ENCODE assay signal across 20 cellular contexts in the genomic region with DNA sequence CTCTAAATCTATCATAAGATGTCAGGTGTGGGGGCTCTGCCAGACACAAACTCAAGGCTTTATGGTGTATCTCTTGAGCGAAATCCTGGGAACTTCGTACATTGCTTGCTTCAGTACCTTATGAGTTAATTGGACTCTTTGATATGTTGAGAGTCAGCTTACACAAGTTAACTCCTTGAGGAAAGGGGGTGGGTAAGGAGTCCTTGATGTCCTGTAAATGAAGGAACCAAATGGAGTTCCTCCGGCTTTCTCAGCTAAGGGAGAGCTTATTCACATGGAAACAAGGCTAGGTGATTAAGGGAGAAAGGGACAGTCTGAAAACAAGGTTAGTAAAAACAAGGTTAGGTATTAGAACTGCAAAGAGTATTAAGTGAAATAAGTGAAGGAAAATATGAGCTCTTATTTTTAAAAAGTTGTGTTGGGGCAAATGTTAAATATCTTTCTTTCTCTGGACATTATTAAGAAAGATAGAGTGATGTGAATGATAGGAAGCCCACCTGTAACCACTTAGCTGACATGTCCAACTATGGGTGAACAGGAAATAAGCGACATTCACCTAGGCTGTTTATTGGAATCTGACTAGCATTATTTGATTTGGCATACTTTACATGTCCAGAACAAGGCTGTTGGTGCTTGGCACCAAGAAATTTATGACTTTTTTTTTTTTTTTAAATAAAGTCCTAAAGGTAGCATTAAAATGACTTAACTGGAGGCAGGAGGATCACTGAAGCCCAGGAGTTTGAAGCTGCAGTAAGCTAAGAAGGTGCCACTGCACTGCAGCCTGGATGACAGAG.
"Had no signal": no experiment of that assay in that cellular context is flagged by ENCODE, and none has a peak within 500 bp of the region (broad histone marks: within the 10 kb centered on the region; RNA-seq: fewer than 3 reads in every experiment).

No MANE protein-coding gene starts in this region.

- H3K4me3 Mint-ChIP-seq: activated CD4-positive, alpha-beta memory T cell treated with anti-CD3 and anti-CD28 coated beads, Interleukin-2, amount 10 ng/mL, durations not matched to agents 7 days and 5 days; activated CD8-positive, alpha-beta memory T cell treated with anti-CD3 and anti-CD28 coated beads, Interleukin-2, amount 10 ng/mL, durations not matched to agents 7 days and 5 days; activated naive CD8-positive, alpha-beta T cell treated with anti-CD3 and anti-CD28 coated beads for 36 hours; dendritic cell treated with granulocyte-macrophage colony-stimulating factor and Interleukin-4, amounts not matched to agents 40 ng/mL and 50 ng/mL, for 4 days; nephron; stimulated activated naive B cell treated with anti-CD40 and anti-IgM and Interleukin-4, amounts not matched to agents 10 μg/mL and 1 μg/mL and 100 μg/mL, for 72 hours had no signal

- H3K4me1 Mint-ChIP-seq: activated CD4-positive, alpha-beta memory T cell treated with anti-CD3 and anti-CD28 coated beads, Interleukin-2, amount 10 ng/mL, durations not matched to agents 7 days and 5 days; activated CD8-positive, alpha-beta memory T cell treated with anti-CD3 and anti-CD28 coated beads, Interleukin-2, amount 10 ng/mL, durations not matched to agents 7 days and 5 days; activated naive CD8-positive, alpha-beta T cell treated with anti-CD3 and anti-CD28 coated beads for 36 hours; stimulated activated naive B cell treated with anti-CD40 and anti-IgM and Interleukin-4, amounts not matched to agents 10 μg/mL and 1 μg/mL and 100 μg/mL, for 72 hours had no signal

- H3K27me3 Mint-ChIP-seq: activated CD4-positive, alpha-beta memory T cell treated with anti-CD3 and anti-CD28 coated beads, Interleukin-2, amount 10 ng/mL, durations not matched to agents 7 days and 5 days; activated CD8-positive, alpha-beta memory T cell treated with anti-CD3 and anti-CD28 coated beads, Interleukin-2, amount 10 ng/mL, durations not matched to agents 7 days and 5 days; activated naive CD8-positive, alpha-beta T cell treated with anti-CD3 and anti-CD28 coated beads for 36 hours; stimulated activated naive B cell treated with anti-CD40 and anti-IgM and Interleukin-4, amounts not matched to agents 10 μg/mL and 1 μg/mL and 100 μg/mL, for 72 hours had no signal

- H3K4me1 ChIP-seq: upper lobe of right lung had no signal

- H3K27ac ChIP-seq: cardiac muscle cell, foreskin keratinocyte, thoracic aorta, upper lobe of right lung had no signal

- H3K9me3 Mint-ChIP-seq: activated CD4-positive, alpha-beta memory T cell treated with anti-CD3 and anti-CD28 coated beads, Interleukin-2, amount 10 ng/mL, durations not matched to agents 7 days and 5 days; activated naive CD8-positive, alpha-beta T cell treated with anti-CD3 and anti-CD28 coated beads for 36 hours; dendritic cell treated with granulocyte-macrophage colony-stimulating factor and Interleukin-4, amounts not matched to agents 40 ng/mL and 50 ng/mL, for 4 days; nephron; stimulated activated naive B cell treated with anti-CD40 and anti-IgM and Interleukin-4, amounts not matched to agents 10 μg/mL and 1 μg/mL and 100 μg/mL, for 72 hours had no signal

- H3K9me3 ChIP-seq: thoracic aorta, upper lobe of right lung had no signal

- DNase-seq: activated CD4-positive, alpha-beta memory T cell treated with anti-CD3 and anti-CD28 coated beads, Interleukin-2, amount 10 ng/mL, durations not matched to agents 7 days and 5 days; activated CD4-positive, alpha-beta T cell treated with anti-CD3 and anti-CD28 coated beads for 4 hours; activated CD8-positive, alpha-beta memory T cell treated with anti-CD3 and anti-CD28 coated beads, Interleukin-2, amount 10 ng/mL, durations not matched to agents 7 days and 5 days; activated naive CD4-positive, alpha-beta T cell; activated naive CD8-positive, alpha-beta T cell treated with anti-CD3 and anti-CD28 coated beads for 36 hours; amniotic stem cell; effector memory CD4-positive, alpha-beta T cell; foreskin keratinocyte; glutamatergic neuron; hippocampal formation; occipital lobe; retina; stimulated activated naive B cell treated with anti-CD40 and anti-IgM and Interleukin-4, amounts not matched to agents 10 μg/mL and 1 μg/mL and 100 μg/mL, for 72 hours; T-helper 2 cell; upper lobe of right lung had no signal

- H3K27ac Mint-ChIP-seq: activated CD4-positive, alpha-beta memory T cell treated with anti-CD3 and anti-CD28 coated beads, Interleukin-2, amount 10 ng/mL, durations not matched to agents 7 days and 5 days; activated CD8-positive, alpha-beta memory T cell treated with anti-CD3 and anti-CD28 coated beads, Interleukin-2, amount 10 ng/mL, durations not matched to agents 7 days and 5 days; activated naive CD8-positive, alpha-beta T cell treated with anti-CD3 and anti-CD28 coated beads for 36 hours; dendritic cell treated with granulocyte-macrophage colony-stimulating factor and Interleukin-4, amounts not matched to agents 40 ng/mL and 50 ng/mL, for 4 days had no signal

- ATAC-seq: activated CD8-positive, alpha-beta memory T cell treated with anti-CD3 and anti-CD28 coated beads, Interleukin-2, amount 10 ng/mL, durations not matched to agents 7 days and 5 days; foreskin keratinocyte; stimulated activated naive B cell treated with anti-CD40 and anti-IgM and Interleukin-4, amounts not matched to agents 10 μg/mL and 1 μg/mL and 100 μg/mL, for 72 hours; upper lobe of right lung had no signal

- H3K4me3 ChIP-seq: cardiac muscle cell, lung, thoracic aorta, upper lobe of right lung had no signal

- H3K27me3 ChIP-seq: cardiac muscle cell, foreskin keratinocyte, upper lobe of right lung had no signal
